In the genomic region with DNA sequence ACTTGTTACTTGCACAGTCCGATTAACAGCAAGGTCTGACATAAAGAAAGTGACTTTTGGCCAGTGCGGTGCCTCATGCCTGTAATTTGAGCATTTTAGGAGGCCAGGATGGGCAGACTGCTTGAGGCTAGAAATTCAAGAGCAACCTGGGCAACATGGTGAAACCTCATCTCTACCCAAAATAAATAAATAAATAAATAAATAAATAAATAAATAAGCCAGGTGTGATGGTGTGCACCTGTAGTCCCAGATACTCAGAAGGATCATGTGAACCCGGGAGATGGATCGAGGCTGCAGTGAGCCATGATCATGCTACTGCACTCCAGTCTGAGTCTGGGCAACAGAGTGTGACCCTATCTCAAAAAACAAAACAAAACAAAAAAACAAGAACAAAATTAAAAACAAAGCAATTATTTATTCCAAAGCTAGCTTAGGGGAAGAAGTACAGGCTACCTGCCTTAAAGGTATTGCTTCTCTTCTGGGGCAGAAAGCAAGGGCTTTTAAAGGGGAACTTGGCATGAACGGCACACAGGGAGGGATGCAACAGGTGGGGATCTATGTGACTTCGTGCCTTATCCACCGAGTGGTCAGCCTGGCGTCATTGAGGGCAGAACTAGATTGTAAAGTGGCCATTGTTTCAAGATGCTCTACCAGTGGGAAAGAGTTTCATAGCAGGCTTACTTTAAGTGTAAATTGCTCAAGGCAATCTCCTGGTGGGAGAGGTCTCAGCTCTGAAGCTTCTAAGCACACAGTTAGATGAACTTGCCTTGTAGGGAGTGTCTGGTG, we compare ENCODE assay signal across 26 cellular contexts.
"Had no signal": no experiment of that assay in that cellular context is flagged by ENCODE, and none has a peak within 500 bp of the region (broad histone marks: within the 10 kb centered on the region; RNA-seq: fewer than 3 reads in every experiment).

No MANE protein-coding gene starts in this region.

- H3K27me3 Mint-ChIP-seq: activated naive CD8-positive, alpha-beta T cell; central memory CD8-positive, alpha-beta T cell had no signal

- H3K36me3 ChIP-seq: adrenal gland, ascending aorta, brain microvascular endothelial cell, colonic mucosa, heart left ventricle, prostate gland, thoracic aorta, upper lobe of left lung had no signal

- H3K36me3 Mint-ChIP-seq: activated naive CD8-positive, alpha-beta T cell; mesothelial cell of epicardium; natural killer cell had no signal

- H3K27ac ChIP-seq: adrenal gland, ascending aorta, brain microvascular endothelial cell, colonic mucosa, epithelial cell of prostate, heart left ventricle, prostate gland, thoracic aorta, upper lobe of left lung had no signal

- H3K4me1 ChIP-seq: ascending aorta, colonic mucosa, prostate gland, upper lobe of left lung had no signal

- H3K27ac Mint-ChIP-seq: activated B cell treated with CpG ODN at 0.5 μM for 24 hours; activated naive CD8-positive, alpha-beta T cell; activated T-helper 2 cell treated with anti-CD3 and anti-CD28 coated beads, Interferon-gamma antibody, Interleukin-2, Interleukin-4, amounts not matched to agents 10 μg/mL and 5 μg/mL and 100 μg/mL, durations not matched to agents 14 hours and 24 hours and 36 hours; mesothelial cell of epicardium; natural killer cell had no signal

- H3K4me3 ChIP-seq: adrenal gland, ascending aorta, colonic mucosa, heart left ventricle, lung, prostate gland, thoracic aorta, upper lobe of left lung had no signal

- H3K9me3 ChIP-seq: adrenal gland, colonic mucosa, prostate gland, thoracic aorta, upper lobe of left lung had no signal

- ATAC-seq: activated T-cell treated with anti-CD3 and anti-CD28 coated beads, Interleukin-2, amount 50 U/mL, for 4 hours; heart left ventricle; left cardiac atrium; natural killer cell had no signal

- H3K4me1 Mint-ChIP-seq: activated B cell treated with CpG ODN at 0.5 μM for 24 hours; central memory CD8-positive, alpha-beta T cell; natural killer cell had no signal

- H3K9me3 Mint-ChIP-seq: activated B cell treated with CpG ODN at 0.5 μM for 24 hours; activated T-cell treated with anti-CD3 and anti-CD28 coated beads, Interleukin-2, amount 50 U/mL, for 4 hours; activated T-helper 2 cell treated with anti-CD3 and anti-CD28 coated beads, Interferon-gamma antibody, Interleukin-2, Interleukin-4, amounts not matched to agents 10 μg/mL and 5 μg/mL and 100 μg/mL, durations not matched to agents 14 hours and 24 hours and 36 hours; central memory CD8-positive, alpha-beta T cell had no signal

- H3K27me3 ChIP-seq: adrenal gland, ascending aorta, brain microvascular endothelial cell, colonic mucosa, heart left ventricle, upper lobe of left lung had no signal

- DNase-seq: activated B cell treated with CpG ODN at 0.5 μM for 24 hours; activated CD4-positive, alpha-beta T cell treated with anti-CD3 and anti-CD28 coated beads for 4 hours; activated CD4-positive, alpha-beta T cell treated with anti-CD3 and anti-CD28 coated beads, Interleukin-2, amount 50 U/mL, for 48 hours; activated CD8-positive, alpha-beta memory T cell treated with anti-CD3 and anti-CD28 coated beads, Interleukin-2, amount 50 U/mL, for 48 hours; activated naive CD4-positive, alpha-beta T cell; activated T-cell treated with anti-CD3 and anti-CD28 coated beads, Interleukin-2, amount 50 U/mL, for 4 hours; brain microvascular endothelial cell; heart left ventricle; islet precursor cell; left cardiac atrium; natural killer cell; stimulated activated CD4-positive, alpha-beta T cell treated with anti-CD3 and anti-CD28 coated beads, Interleukin-2, amount 100 ng/mL, for 48 hours; stimulated activated naive CD4-positive, alpha-beta T cell treated with Interleukin-2 at 50 U/mL for 16 hours; T-helper 9 cell; upper lobe of left lung had no signal

- H3K4me3 Mint-ChIP-seq: activated B cell treated with CpG ODN at 0.5 μM for 24 hours; activated naive CD8-positive, alpha-beta T cell; activated T-cell treated with anti-CD3 and anti-CD28 coated beads, Interleukin-2, amount 50 U/mL, for 4 hours; central memory CD8-positive, alpha-beta T cell; mesothelial cell of epicardium; natural killer cell had no signal
